In the genomic region with DNA sequence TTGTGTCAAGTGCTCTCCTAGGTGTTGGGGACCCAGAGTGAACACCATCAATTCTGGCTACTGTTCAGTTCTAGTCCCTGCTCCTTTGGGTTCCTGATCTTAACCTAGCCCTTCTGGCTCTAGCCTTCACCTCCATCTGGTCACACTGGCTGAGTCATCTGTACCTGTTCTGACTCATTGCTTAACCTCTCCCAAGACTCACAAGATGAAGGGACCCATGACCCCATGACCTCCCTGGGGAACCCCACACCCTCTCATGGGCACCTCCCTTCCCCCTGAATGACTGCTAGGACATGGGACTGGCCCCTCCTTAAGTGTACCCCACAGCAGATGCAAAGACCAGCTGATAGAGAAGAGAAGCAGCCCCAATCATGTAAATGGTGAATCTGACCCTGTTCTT, we compare ENCODE assay signal across 12 cellular contexts.
DNase-seq lines count a peak whose midpoint lies in the region; ATAC-seq, FAIRE-seq and TF ChIP-seq lines count a peak whose summit lies in the region.
"Had no signal": no experiment of that assay in that cellular context is flagged by ENCODE, and none has a peak within 500 bp of the region (broad histone marks: within the 10 kb centered on the region; RNA-seq: fewer than 3 reads in every experiment).

No MANE protein-coding gene starts in this region.

- POLR2A ChIA-PET in A549 (lab: Yijun Ruan, JAX): no interaction called here

- no peak overlapping the region for H3K4me2 ChIP-seq in A549

- intact Hi-C loops in prostate gland (cut with DNase I): no loop called here

- TF ChIP-seq RAD21 in A549 (conservative IDR thresholded peaks at IDR 0.05 in 1 of 2, IDR thresholded peaks at IDR 0.05 in 1 of 2): no peak

- no peak for TF ChIP-seq POLR2A in A549 (IDR thresholded peaks at IDR 0.05; ENCODE audit: low read length)
- TF ChIP-seq POLR2A in prostate gland (IDR thresholded peaks at IDR 0.05): no peak

- peak in 1 of 2 experiments; percentile 30; a peak in 1 of 6 replicates for ATAC-seq in A549
- ATAC-seq in GM18520 (IDR thresholded peaks at IDR 0.05; ENCODE audit: unreplicated experiment): peak; percentile 82
- peak; percentile 48 for ATAC-seq in HG02973 (IDR thresholded peaks at IDR 0.05; ENCODE audit: unreplicated experiment)
- ATAC-seq: stimulated activated memory B cell treated with anti-CD40 and anti-IgM and Interleukin-4, amounts not matched to agents 10 μg/mL and 1 μg/mL and 100 μg/mL, for 72 hours had no signal

- DNase-seq in A549 (ENCODE audit: low read depth in 1 of 2, low spot score in 1 of 2) (peak; percentile 4 to 7), SW480 (ENCODE audit: low spot score) (peak; percentile 18), HUDEP-2 (lab: John Stamatoyannopoulos, UW; ENCODE audit: unreplicated experiment in 76 of 76) (no peak), prostate gland (ENCODE audit: low spot score) (no peak), cerebellum (ENCODE audit: low spot score) (no peak), small intestine (no peak)
- DNase-seq: BE2C, NCI-H1417 treated with DMSO at 0.1 percent for 48 hours had no signal

- H3K36me3 ChIP-seq in prostate gland (no peaks in the 10 kb centered on the region), small intestine (ENCODE audit: control insufficient read depth in 2 of 2, insufficient read depth in 2 of 2, low read length in 2 of 2) (no peaks in the 10 kb centered on the region)
- H3K36me3 ChIP-seq: BE2C had no signal

- CTCF ChIA-PET in A549 (lab: Yijun Ruan, JAX): interaction anchor here (0.9 kb wide), 1 partner anchor 249 kb away, joined by 3 read pairs; no protein-coding TSS in a partner anchor

- H3K4me1 ChIP-seq in A549: no peaks in the 10 kb centered on the region
- H3K4me1 ChIP-seq in prostate gland (replicated peaks): no peaks in the 10 kb centered on the region
- no peaks in the 10 kb centered on the region for H3K4me1 ChIP-seq in small intestine (ENCODE audit: control insufficient read depth in 2 of 2, insufficient read depth in 1 of 2, low read depth in 1 of 2, low read length in 1 of 2)
- H3K4me1 ChIP-seq: BE2C had no signal

- H3K9me3 ChIP-seq in A549 (no peaks in the 10 kb centered on the region), prostate gland (no peaks in the 10 kb centered on the region), small intestine (ENCODE audit: control insufficient read depth, low read depth) (no peaks in the 10 kb centered on the region)
- H3K9me3 ChIP-seq: BE2C had no signal

- no peak overlapping the region for H3K27ac ChIP-seq in A549
- H3K27ac ChIP-seq in prostate gland: no peak overlapping the region
- no peak overlapping the region for H3K27ac ChIP-seq in small intestine (ENCODE audit: low read depth in 1 of 2, low read length in 1 of 2)

- TF ChIP-seq CTCF in A549 (IDR thresholded peaks at IDR 0.05) (no peak), prostate gland (IDR thresholded peaks at IDR 0.05) (no peak)

- H3K4me3 ChIP-seq in A549: no peak overlapping the region
- no peak overlapping the region for H3K4me3 ChIP-seq in prostate gland
- H3K4me3 ChIP-seq in small intestine (ENCODE audit: low read depth in 1 of 2, low read length in 2 of 2): no peak overlapping the region

- FAIRE-seq in A549 (lab: Jason Lieb, UNC) (no peak), small intestine (lab: Jason Lieb, UNC) (no peak)
- FAIRE-seq: islet of Langerhans had no signal

- no peak for TF ChIP-seq EP300 in A549 (IDR thresholded peaks at IDR 0.05)

- H3K27me3 ChIP-seq in prostate gland (replicated peaks; ENCODE audit: insufficient read depth) (no peaks in the 10 kb centered on the region), small intestine (ENCODE audit: control insufficient read depth in 2 of 2, insufficient read depth in 2 of 2, low read length in 2 of 2) (no peaks in the 10 kb centered on the region)
- H3K27me3 ChIP-seq: BE2C had no signal

TF ChIP-seq in A549, 52 proteins besides CTCF, POLR2A, EP300 and RAD21:
- TF ChIP-seq JUN (IDR thresholded peaks at IDR 0.05): no peak
- TF ChIP-seq SREBF2 (IDR thresholded peaks at IDR 0.05): no peak
- TF ChIP-seq, protein P1, sequence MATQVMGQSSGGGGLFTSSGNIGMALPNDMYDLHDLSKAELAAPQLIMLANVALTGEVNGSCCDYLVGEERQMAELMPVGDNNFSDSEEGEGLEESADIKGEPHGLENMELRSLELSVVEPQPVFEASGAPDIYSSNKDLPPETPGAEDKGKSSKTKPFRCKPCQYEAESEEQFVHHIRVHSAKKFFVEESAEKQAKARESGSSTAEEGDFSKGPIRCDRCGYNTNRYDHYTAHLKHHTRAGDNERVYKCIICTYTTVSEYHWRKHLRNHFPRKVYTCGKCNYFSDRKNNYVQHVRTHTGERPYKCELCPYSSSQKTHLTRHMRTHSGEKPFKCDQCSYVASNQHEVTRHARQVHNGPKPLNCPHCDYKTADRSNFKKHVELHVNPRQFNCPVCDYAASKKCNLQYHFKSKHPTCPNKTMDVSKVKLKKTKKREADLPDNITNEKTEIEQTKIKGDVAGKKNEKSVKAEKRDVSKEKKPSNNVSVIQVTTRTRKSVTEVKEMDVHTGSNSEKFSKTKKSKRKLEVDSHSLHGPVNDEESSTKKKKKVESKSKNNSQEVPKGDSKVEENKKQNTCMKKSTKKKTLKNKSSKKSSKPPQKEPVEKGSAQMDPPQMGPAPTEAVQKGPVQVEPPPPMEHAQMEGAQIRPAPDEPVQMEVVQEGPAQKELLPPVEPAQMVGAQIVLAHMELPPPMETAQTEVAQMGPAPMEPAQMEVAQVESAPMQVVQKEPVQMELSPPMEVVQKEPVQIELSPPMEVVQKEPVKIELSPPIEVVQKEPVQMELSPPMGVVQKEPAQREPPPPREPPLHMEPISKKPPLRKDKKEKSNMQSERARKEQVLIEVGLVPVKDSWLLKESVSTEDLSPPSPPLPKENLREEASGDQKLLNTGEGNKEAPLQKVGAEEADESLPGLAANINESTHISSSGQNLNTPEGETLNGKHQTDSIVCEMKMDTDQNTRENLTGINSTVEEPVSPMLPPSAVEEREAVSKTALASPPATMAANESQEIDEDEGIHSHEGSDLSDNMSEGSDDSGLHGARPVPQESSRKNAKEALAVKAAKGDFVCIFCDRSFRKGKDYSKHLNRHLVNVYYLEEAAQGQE (IDR thresholded peaks at IDR 0.05): no peak

Comparison
In these comparisons a context has a peak if more than half of its experiments do, and no peak if none do; other contexts are left out.
1. DNase-seq: peak in A549 (2 of 2) and SW480 (single experiment); none in HUDEP-2 (0 of 76), prostate gland (single experiment), cerebellum (single experiment) and small intestine (single experiment).